Comparison of ENCODE assay signal across 13 cellular contexts in the genomic region with DNA sequence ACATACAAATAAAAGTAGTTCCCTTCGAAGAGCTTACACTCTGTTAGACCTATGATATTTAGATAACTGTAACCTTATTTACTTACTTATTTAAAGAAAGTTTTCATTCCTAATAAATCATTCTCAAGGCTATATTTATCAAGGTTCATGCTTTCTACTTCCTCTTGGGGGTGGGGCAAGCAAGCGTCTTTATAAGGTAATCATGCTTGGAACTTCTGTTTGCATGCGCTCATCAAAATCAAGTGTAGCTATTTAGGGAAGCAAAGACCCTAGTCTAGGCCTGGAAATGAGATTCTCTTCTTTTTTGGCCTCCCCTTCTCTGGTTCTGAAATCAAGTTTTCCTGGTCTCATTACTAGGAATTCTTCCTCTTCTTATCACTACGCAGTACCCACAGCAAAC. TPM values are rescaled to one million over a fixed set of nuclear protein-coding genes. Genes with fewer than 3 reads are reported as not detected.
DNase-seq lines count a peak whose midpoint lies in the region; ATAC-seq and TF ChIP-seq lines count a peak whose summit lies in the region.
"Had no signal": no experiment of that assay in that cellular context is flagged by ENCODE, and none has a peak within 500 bp of the region (broad histone marks: within the 10 kb centered on the region; RNA-seq: fewer than 3 reads in every experiment).

No MANE protein-coding gene starts in this region.

- H3K4me1 ChIP-seq in ACC112 (ENCODE audit: control insufficient read depth, insufficient read depth, low read length, unreplicated experiment) (peaks cover 12% of the 10 kb centered on the region), iPS-18a (ENCODE audit: control insufficient read depth, low read depth, low read length) (peaks cover 4% of the 10 kb centered on the region), rectal smooth muscle tissue (ENCODE audit: control insufficient read depth, insufficient read depth, low read length) (peaks cover 6% of the 10 kb centered on the region)

- intact Hi-C loops in activated B cell treated with CpG ODN at 0.5 μM for 24 hours (cut with micrococcal nuclease), result loop anchor here (2.0 to 5.0 kb wide), 4 partner anchors 70 to 594 kb away; no protein-coding TSS in a partner anchor

- H3K4me3 ChIP-seq in ACC112 (ENCODE audit: low read depth, low read length), result peak overlapping the region; percentile 81
- H3K4me3 ChIP-seq in iPS-18a (ENCODE audit: low read length), result peak overlapping the region; percentile 65
- H3K4me3 ChIP-seq in rectal smooth muscle tissue (ENCODE audit: low read length), result peak overlapping the region; percentile 87
- H3K4me3 ChIP-seq: BLaER1 had no signal

- H3K4me1 Mint-ChIP-seq in activated B cell treated with CpG ODN at 0.5 μM for 24 hours, result peaks cover 7% of the 10 kb centered on the region

- H3K9me3 Mint-ChIP-seq in activated B cell treated with CpG ODN at 0.5 μM for 24 hours, result no peaks in the 10 kb centered on the region
- H3K9me3 Mint-ChIP-seq: activated CD4-positive, alpha-beta memory T cell treated with anti-CD3 and anti-CD28 coated beads, Interleukin-2, amount 10 ng/mL, durations not matched to agents 7 days and 5 days had no signal

- H3K36me3 ChIP-seq in ACC112 (ENCODE audit: insufficient read depth, low read length), result no peaks in the 10 kb centered on the region
- no peaks in the 10 kb centered on the region for H3K36me3 ChIP-seq in iPS-18a (ENCODE audit: control insufficient read depth, low read depth, low read length)
- no peaks in the 10 kb centered on the region for H3K36me3 ChIP-seq in rectal smooth muscle tissue (ENCODE audit: control insufficient read depth, insufficient read depth, low read length)
- H3K36me3 ChIP-seq: BLaER1, MG63 had no signal

- no peaks in the 10 kb centered on the region for H3K9me3 ChIP-seq in iPS-18a (ENCODE audit: control insufficient read depth, low read depth, low read length)
- H3K9me3 ChIP-seq: BLaER1, MG63 had no signal

- no peaks in the 10 kb centered on the region for H3K79me2 ChIP-seq in ACC112 (ENCODE audit: control insufficient read depth, insufficient read depth, low read length, unreplicated experiment)

- H3K27ac ChIP-seq in ACC112 (ENCODE audit: low read depth, low read length) (no peak overlapping the region), iPS-18a (ENCODE audit: low read length) (no peak overlapping the region), rectal smooth muscle tissue (ENCODE audit: low read depth, low read length) (peak overlapping the region; percentile 88), substantia nigra (ENCODE audit: low read depth, low read length, poor library complexity, severe bottlenecking) (no peak overlapping the region)
- H3K27ac ChIP-seq: BLaER1, epithelial cell of prostate had no signal

- POLR2A ChIA-PET in activated B cell treated with CpG ODN at 0.5 μM for 24 hours (lab: Charles Lee), result no interaction called here

- peak overlapping the region; percentile 13 for H3K9ac ChIP-seq in iPS-18a (ENCODE audit: low read length)
- no peak overlapping the region for H3K9ac ChIP-seq in rectal smooth muscle tissue (ENCODE audit: low read length)
- H3K9ac ChIP-seq: BLaER1 had no signal

- peak overlapping the region; percentile 37 for H3K4me3 Mint-ChIP-seq in activated B cell treated with CpG ODN at 0.5 μM for 24 hours
- H3K4me3 Mint-ChIP-seq: activated CD4-positive, alpha-beta memory T cell treated with anti-CD3 and anti-CD28 coated beads, Interleukin-2, amount 10 ng/mL, durations not matched to agents 7 days and 5 days had no signal

- H3K36me3 Mint-ChIP-seq in activated B cell treated with CpG ODN at 0.5 μM for 24 hours (ENCODE audit: low read depth), result no peaks in the 10 kb centered on the region

- DNase-seq in activated B cell treated with CpG ODN at 0.5 μM for 24 hours, result no peak
- DNase-seq in AG20443 (ENCODE audit: low spot score), result no peak
- DNase-seq in substantia nigra (lab: John Stamatoyannopoulos, UW), result no peak
- no peak for DNase-seq in NCI-H2227 (lab: John Stamatoyannopoulos, UW; ENCODE audit: unreplicated experiment)
- DNase-seq: activated CD4-positive, alpha-beta memory T cell treated with anti-CD3 and anti-CD28 coated beads, Interleukin-2, amount 10 ng/mL, durations not matched to agents 7 days and 5 days; MG63; stimulated activated CD4-positive, alpha-beta T cell treated with anti-CD3 and anti-CD28 coated beads, Interleukin-15, amount 100 ng/mL, for 24 hours had no signal

- TF ChIP-seq CTCF in activated B cell treated with CpG ODN at 0.5 μM for 24 hours (IDR thresholded peaks at IDR 0.05), result no peak

- CTCF ChIA-PET in activated B cell treated with CpG ODN at 0.5 μM for 24 hours (lab: Charles Lee), result interaction anchor here (1.0 to 3.9 kb wide), 9 partner anchors 7 to 982 kb away, joined by 3 to 16 read pairs (median 5); no protein-coding TSS in a partner anchor

- ATAC-seq in activated B cell treated with CpG ODN at 0.5 μM for 24 hours (ENCODE audit: low read depth) (no peak), HG02938 (IDR thresholded peaks at IDR 0.05; ENCODE audit: unreplicated experiment) (no peak)

- H3K27me3 Mint-ChIP-seq in activated B cell treated with CpG ODN at 0.5 μM for 24 hours, result peaks cover 32% of the 10 kb centered on the region

- H3K27ac Mint-ChIP-seq in activated B cell treated with CpG ODN at 0.5 μM for 24 hours, result no peak overlapping the region
- H3K27ac Mint-ChIP-seq: activated CD4-positive, alpha-beta memory T cell treated with anti-CD3 and anti-CD28 coated beads, Interleukin-2, amount 10 ng/mL, durations not matched to agents 7 days and 5 days had no signal

- no peak overlapping the region for H2AFZ ChIP-seq in ACC112 (ENCODE audit: low read length, unreplicated experiment)

- H3K27me3 ChIP-seq in ACC112 (ENCODE audit: insufficient read depth, low read length) (no peaks in the 10 kb centered on the region), iPS-18a (ENCODE audit: control insufficient read depth, insufficient read depth, low read length) (peaks cover 29% of the 10 kb centered on the region), rectal smooth muscle tissue (ENCODE audit: control insufficient read depth, insufficient read depth, low read length) (no peaks in the 10 kb centered on the region)
- H3K27me3 ChIP-seq: BLaER1 had no signal

RNA-seq across cellular contexts. Expression of a gene that starts 0.8 kb away (rescaled TPM):
- not detected in 2 replicates for total RNA-seq in activated B cell treated with CpG ODN at 0.5 μM for 24 hours
- total RNA-seq: activated CD4-positive, alpha-beta memory T cell treated with anti-CD3 and anti-CD28 coated beads, Interleukin-2, amount 10 ng/mL, durations not matched to agents 7 days and 5 days had no signal
